Comparison of ENCODE assay signal across 23 cellular contexts in the genomic region with DNA sequence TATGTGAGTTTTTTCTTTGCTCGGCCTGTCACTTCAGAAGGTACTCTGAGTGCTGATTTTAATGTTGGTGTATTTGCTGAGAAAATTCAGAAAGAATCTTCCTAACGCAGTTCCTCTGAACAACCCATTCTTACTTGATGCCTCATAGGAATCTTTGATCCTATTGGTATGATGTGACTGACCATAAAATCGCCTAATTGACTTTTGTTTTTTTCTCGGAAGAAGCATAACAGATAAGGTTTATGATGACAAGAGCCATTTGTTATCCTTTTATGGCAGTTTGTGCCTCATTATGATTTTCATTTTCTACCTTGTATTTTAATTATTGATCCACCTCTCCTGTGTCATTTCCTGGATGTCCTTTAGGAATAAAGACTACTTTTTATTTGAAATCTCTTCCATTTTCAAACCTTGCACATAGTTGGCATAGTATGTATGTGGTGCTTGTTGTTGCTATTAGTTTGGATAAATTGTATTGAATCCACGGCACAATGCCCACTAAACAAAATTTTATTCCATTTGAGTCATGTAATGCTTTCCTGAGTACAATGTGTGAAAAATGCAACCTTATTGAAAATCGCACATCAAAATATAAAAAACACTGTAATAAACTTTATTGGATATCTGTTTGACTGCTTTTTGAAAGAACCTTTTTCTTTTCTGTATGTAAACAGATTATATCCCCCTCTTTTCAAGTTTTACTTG. TPM values are rescaled to one million over a fixed set of nuclear protein-coding genes. Genes with fewer than 3 reads are reported as not detected.
DNase-seq lines count a peak whose midpoint lies in the region; ATAC-seq, FAIRE-seq and TF ChIP-seq lines count a peak whose summit lies in the region.
"Had no signal": no experiment of that assay in that cellular context is flagged by ENCODE, and none has a peak within 500 bp of the region (broad histone marks: within the 10 kb centered on the region; RNA-seq: fewer than 3 reads in every experiment).

No MANE protein-coding gene starts in this region.

- CTCF ChIA-PET in HCT116 (lab: Charles Lee): no interaction called here

- in situ Hi-C loops in transverse colon (cut with MboI; ENCODE audit: low pct_ligation_motif_present in 1 of 4, low pct_unique_long_range_greater_than_20kb in 1 of 4, low sequenced_read_pairs in 3 of 4): no loop called here

- peaks cover 42% of the 10 kb centered on the region for H3K4me1 Mint-ChIP-seq in astrocyte (ENCODE audit: low read depth, unreplicated experiment)

- POLR2A ChIA-PET in HCT116 (lab: Charles Lee): no interaction called here

- no peak overlapping the region for H3K27ac Mint-ChIP-seq in astrocyte (ENCODE audit: unreplicated experiment)

- no peak overlapping the region for H2AFZ ChIP-seq in HCT116 (ENCODE audit: low read depth, low read length, poor library complexity, severe bottlenecking)
- no peak overlapping the region for H2AFZ ChIP-seq in astrocyte (ENCODE audit: low read depth, low read length)
- H2AFZ ChIP-seq: PC-9 had no signal

- 57 to 67% methylated on average over 6 of the region's 6 CpGs for WGBS in transverse colon (ENCODE audit: low coverage in 1 of 2), 2 donors
- WGBS in tibial nerve, 2 donors: 87 to 94% methylated on average over 6 of the region's 6 CpGs

- no peaks in the 10 kb centered on the region for H3K36me3 ChIP-seq in HCT116 (ENCODE audit: control insufficient read depth in 1 of 2, insufficient read depth in 2 of 2, low read length in 2 of 2)
- H3K36me3 ChIP-seq in astrocyte (ENCODE audit: insufficient read depth, low read length): no peaks in the 10 kb centered on the region
- H3K36me3 ChIP-seq in mucosa of descending colon (ENCODE audit: low read depth): no peaks in the 10 kb centered on the region
- H3K36me3 ChIP-seq in transverse colon: no peaks in the 10 kb centered on the region
- H3K36me3 ChIP-seq in tibial nerve: no peaks in the 10 kb centered on the region
- H3K36me3 ChIP-seq: BE2C had no signal

- TF ChIP-seq CTCF in HCT116 (IDR thresholded peaks at IDR 0.05 in 2 of 3, conservative IDR thresholded peaks at IDR 0.05 in 1 of 3; ENCODE audit: borderline replicate concordance in 1 of 3, insufficient read depth in 1 of 3, low read depth in 2 of 3, low read length in 2 of 3) (no peak), astrocyte (IDR thresholded peaks at IDR 0.05; ENCODE audit: insufficient read depth, low read depth, low read length) (no peak), mucosa of descending colon (IDR thresholded peaks at IDR 0.05) (no peak), transverse colon (IDR thresholded peaks at IDR 0.05) (no peak), tibial nerve (IDR thresholded peaks at IDR 0.05) (no peak)

- no peaks in the 10 kb centered on the region for H3K27me3 Mint-ChIP-seq in astrocyte (ENCODE audit: low read depth, unreplicated experiment)

- H3K27me3 ChIP-seq in HCT116 (ENCODE audit: insufficient read depth, low read length) (no peaks in the 10 kb centered on the region), astrocyte (ENCODE audit: insufficient read depth, low read length) (no peaks in the 10 kb centered on the region), transverse colon (no peaks in the 10 kb centered on the region), tibial nerve (no peaks in the 10 kb centered on the region)
- H3K27me3 ChIP-seq: BE2C had no signal

- H3K9me3 Mint-ChIP-seq in astrocyte (ENCODE audit: unreplicated experiment): no peaks in the 10 kb centered on the region

- H3K4me2 ChIP-seq in HCT116 (ENCODE audit: low read length) (0 out of 2 replicates have a peak overlapping the region, but pooled peaks have one; percentile 4), astrocyte (ENCODE audit: low read length) (no peak overlapping the region)
- H3K4me2 ChIP-seq: A549, PC-9 had no signal

- intact Hi-C loops in HCT116 (cut with micrococcal nuclease) (no loop called here), mucosa of descending colon (cut with DNase I, micrococcal nuclease) (no loop called here), transverse colon (cut with DNase I; ENCODE audit: low total_unique reads) (no loop called here), sciatic nerve (cut with DNase I) (no loop called here)

- no peak for TF ChIP-seq POLR2A in HCT116 (IDR thresholded peaks at IDR 0.05; ENCODE audit: borderline replicate concordance, extremely low read depth, insufficient read depth, insufficient read length)
- TF ChIP-seq POLR2A in transverse colon (IDR thresholded peaks at IDR 0.05): no peak
- TF ChIP-seq POLR2A in tibial nerve (IDR thresholded peaks at IDR 0.05): no peak

- no peak overlapping the region for H3K9ac ChIP-seq in HCT116 (ENCODE audit: low read length)
- no peak overlapping the region for H3K9ac ChIP-seq in astrocyte (ENCODE audit: low read length)

- H3K9me2 ChIP-seq in HCT116 (ENCODE audit: insufficient read depth): no peaks in the 10 kb centered on the region

- no peak for TF ChIP-seq EP300 in transverse colon (IDR thresholded peaks at IDR 0.05; ENCODE audit: low read depth)
- TF ChIP-seq EP300 in tibial nerve (IDR thresholded peaks at IDR 0.05): no peak

- H4K20me1 ChIP-seq in HCT116 (ENCODE audit: insufficient read depth) (no peaks in the 10 kb centered on the region), astrocyte (ENCODE audit: insufficient read depth, low read length) (peaks cover 16% of the 10 kb centered on the region)

- no peaks in the 10 kb centered on the region for H3K36me3 Mint-ChIP-seq in astrocyte (ENCODE audit: low read depth, unreplicated experiment)

- RAD21 ChIA-PET in HCT116 (lab: Charles Lee; ENCODE audit: low non-redundant PET in 1 of 2, low total read pairs in 2 of 2, uncharacterized antibody in 2 of 2, unreplicated experiment in 2 of 2): no interaction called here

- ATAC-seq in HCT116: no peak
- peak; percentile 20 for ATAC-seq in mucosa of descending colon
- no peak for ATAC-seq in HG03439 (IDR thresholded peaks at IDR 0.05; ENCODE audit: unreplicated experiment)
- ATAC-seq in sciatic nerve: no peak
- ATAC-seq: A549 had no signal

- peak; percentile 34 for FAIRE-seq in astrocyte (lab: Jason Lieb, UNC)
- FAIRE-seq: A549, GM19239, H1 had no signal

- no peak overlapping the region for H3K4me3 Mint-ChIP-seq in astrocyte (ENCODE audit: unreplicated experiment)

- H3K4me3 ChIP-seq in HCT116 (replicated peaks in 1 of 2; ENCODE audit: low read depth in 1 of 2, low read length in 2 of 2) (no peak overlapping the region), astrocyte (ENCODE audit: insufficient read depth, low read depth, low read length) (no peak overlapping the region), mucosa of descending colon (no peak overlapping the region), transverse colon (no peak overlapping the region), tibial nerve (no peak overlapping the region)
- H3K4me3 ChIP-seq: A549, PC-9, SK-N-MC had no signal

- H3K4me1 ChIP-seq in HCT116 (ENCODE audit: control insufficient read depth in 1 of 2, insufficient read depth in 2 of 2, low read length in 2 of 2): peaks cover 4 to 45% of the 10 kb centered on the region in 2 experiments; a peak in 3 of 4 replicates
- no peaks in the 10 kb centered on the region for H3K4me1 ChIP-seq in astrocyte (ENCODE audit: insufficient read depth, low read length)
- H3K4me1 ChIP-seq in mucosa of descending colon (ENCODE audit: low read depth): peaks cover 51% of the 10 kb centered on the region
- peaks cover 33 to 62% (median 40%) of the 10 kb centered on the region in 4 donors for H3K4me1 ChIP-seq in transverse colon
- peaks cover 0 to 41% (median 18%) of the 10 kb centered on the region in 4 donors for H3K4me1 ChIP-seq in tibial nerve
- H3K4me1 ChIP-seq: BE2C had no signal

- H3K79me2 ChIP-seq in HCT116 (ENCODE audit: insufficient read depth, low read length): peaks cover 63% of the 10 kb centered on the region
- H3K79me2 ChIP-seq in astrocyte (ENCODE audit: insufficient read depth, low read length): no peaks in the 10 kb centered on the region

- H3K9me3 ChIP-seq in HCT116 (ENCODE audit: control insufficient read depth in 1 of 2, insufficient read depth in 1 of 2, low read depth in 1 of 2, low read length in 2 of 2): no peaks in the 10 kb centered on the region
- H3K9me3 ChIP-seq in astrocyte (ENCODE audit: insufficient read depth, low read depth, low read length): no peaks in the 10 kb centered on the region
- no peaks in the 10 kb centered on the region for H3K9me3 ChIP-seq in mucosa of descending colon
- no peaks in the 10 kb centered on the region for H3K9me3 ChIP-seq in transverse colon
- H3K9me3 ChIP-seq in tibial nerve: no peaks in the 10 kb centered on the region
- H3K9me3 ChIP-seq: A549, BE2C had no signal

- DNase-seq in HCT116 (ENCODE audit: low read depth, low spot score) (no peak), astrocyte (ENCODE audit: low read depth) (peak; percentile 29), mucosa of descending colon (no peak), transverse colon (no peak), tibial nerve (ENCODE audit: low spot score in 2 of 2) (no peak), sciatic nerve (ENCODE audit: low spot score) (no peak)
- DNase-seq: BE2C, DND-41, KBM-7, NCI-H1105 treated with DMSO at 0.1 percent for 48 hours, NCI-H2029 treated with DMSO at 0.1 percent for 48 hours, NCI-H226, NCI-H510A treated with DMSO at 0.1 percent for 48 hours, NCI-H748 treated with DMSO at 0.1 percent for 48 hours, PC-9, RPMI8226, SHP77 had no signal

- H3K27ac ChIP-seq in HCT116 (ENCODE audit: low read depth, low read length) (no peak overlapping the region), astrocyte (ENCODE audit: low read depth, low read length) (no peak overlapping the region), transverse colon (peak overlapping the region in 3 of 4 donors; percentile 10 to 43 (median 39)), tibial nerve (no peak overlapping the region)
- H3K27ac ChIP-seq: A549, HL-60, PC-9, SK-N-MC had no signal

- no peak for TF ChIP-seq RAD21 in HCT116 (IDR thresholded peaks at IDR 0.05; ENCODE audit: low read depth)

- no TSS peak for BruUV-seq in HCT116 (replicated peaks; lab: Mats Ljungman, UMichigan)

TF ChIP-seq in HCT116, 20 proteins besides CTCF, POLR2A, EP300 and RAD21:
- TF ChIP-seq EZH2phosphoT487 (IDR thresholded peaks at IDR 0.05; ENCODE audit: borderline replicate concordance): no peak
TF ChIP-seq in HCT116: peak in this region for 0.

RNA-seq across cellular contexts. Expression of gene LRRC1, which starts 37.3 kb away (rescaled TPM):
- total RNA-seq in HCT116 (2021; ENCODE audit: unreplicated experiment): 19.8 TPM
- 10.9 and 11.9 TPM in 2 replicates for polyA plus RNA-seq in HCT116 (2012)
- total RNA-seq in astrocyte: 11.8 and 14.3 TPM in 2 replicates
- 100 to 1,000 TPM in 1 of 3 donors, 10 to 100 TPM in 2; 57.7 to 105 (median 89.4) TPM for total RNA-seq in mucosa of descending colon
- total RNA-seq in transverse colon: 100 to 1,000 TPM in 1 of 4 donors, 10 to 100 TPM in 3; 71.0 to 151 (median 91.6) TPM
- 10 to 100 TPM; 22.8 to 50.0 (median 39.6) TPM for total RNA-seq in tibial nerve
- total RNA-seq in sciatic nerve: 19.5 TPM

Comparison
In these comparisons a context has a peak if more than half of its experiments do, and no peak if none do; other contexts are left out.
1. H3K27ac ChIP-seq: peak in transverse colon (3 of 4); none in HCT116 (single experiment), astrocyte (single experiment) and tibial nerve (0 of 4).